8 cellular contexts compared by ENCODE assay signal in genomic region chr12:80083892-80084614, GRCh38. TPM values are rescaled to one million over a fixed set of nuclear protein-coding genes. Genes with fewer than 3 reads are reported as not detected.
DNase-seq lines count a peak whose midpoint lies in the region; ATAC-seq, FAIRE-seq and TF ChIP-seq lines count a peak whose summit lies in the region.
"Not testable (repeated sequence)": the region's sequence is repeated elsewhere in the genome, so short reads cannot be mapped to it uniquely, and the experiment has no call there.

No MANE protein-coding gene starts in this region.

- H4K8ac ChIP-seq in H1 (ENCODE audit: extremely low read depth, insufficient read depth, low read length) = not testable (repeated sequence)

- WGBS in H1 (ENCODE audit: extremely low coverage in 1 of 2, insufficient coverage in 1 of 2, insufficient read length in 1 of 2, insufficient replicate concordance in 2 of 2, low coverage in 1 of 2, low lambda C conversion rate in 2 of 2, missing lambda C conversion rate in 1 of 2), 2 experiments = 50% methylated on average over 9 of the region's 9 CpGs; no CpG with 5 or more reads in 1 of the 2 experiments

- H3K56ac ChIP-seq in H1 (replicated peaks; ENCODE audit: insufficient read length, low read depth, low read length) = not testable (repeated sequence)

- H3K27ac ChIP-seq in KMS-11 = peak overlapping the region; percentile 56
- not testable (repeated sequence) for H3K27ac ChIP-seq in H1 (ENCODE audit: low read depth, low read length)

- not testable (repeated sequence) for H4K5ac ChIP-seq in H1 (ENCODE audit: insufficient read length, low read depth, low read length)

- FAIRE-seq in H1 (lab: Jason Lieb, UNC) = not testable (repeated sequence)

- not testable (repeated sequence) for H2BK15ac ChIP-seq in H1 (ENCODE audit: low read length)

- H2BK12ac ChIP-seq in H1 (ENCODE audit: low read depth, low read length) = 0 out of 2 replicates have a peak overlapping the region, but pooled peaks have one; percentile 87

- H3K18ac ChIP-seq in H1 (ENCODE audit: extremely low read depth, low read length) = not testable (repeated sequence)

- H3K4me3 ChIP-seq in KMS-11 (IDR thresholded peaks at IDR 0.05; ENCODE audit: insufficient read depth, low read depth, low read length); H1 (ENCODE audit: extremely low read depth in 1 of 4, insufficient read depth in 2 of 4, low read depth in 3 of 4, low read length in 4 of 4): not testable (repeated sequence)

- H3K4me1 ChIP-seq in KMS-11 (ENCODE audit: low read depth, poor library complexity, severe bottlenecking) = peaks cover 41% of the 10 kb centered on the region
- not testable (repeated sequence) for H3K4me1 ChIP-seq in H1 (replicated peaks in 1 of 4; ENCODE audit: control insufficient read depth in 3 of 4, insufficient read depth in 4 of 4, low read length in 3 of 4)

- H3K9ac ChIP-seq in KMS-11 = peak overlapping the region; percentile 29; the same call in 1 of the 2 replicates
- H3K9ac ChIP-seq in H1 (replicated peaks in 1 of 4; ENCODE audit: extremely low read depth in 1 of 4, low read depth in 3 of 4, low read length in 3 of 4) = not testable (repeated sequence)

- not testable (repeated sequence) for H3K36me3 ChIP-seq in KMS-11 (ENCODE audit: insufficient read depth); H1 (ENCODE audit: control insufficient read depth in 2 of 4, insufficient read depth in 4 of 4, low read length in 3 of 4)

- H3K27me3 ChIP-seq in KMS-11 (ENCODE audit: insufficient read depth, low read depth); H1 (replicated peaks in 1 of 4; ENCODE audit: control insufficient read depth in 3 of 4, extremely low read depth in 1 of 4, insufficient read depth in 3 of 4, low read length in 3 of 4): not testable (repeated sequence)

- TF ChIP-seq RAD21 in H1 (IDR thresholded peaks at IDR 0.05 in 1 of 2, conservative IDR thresholded peaks at IDR 0.05 in 1 of 2; ENCODE audit: low read depth in 2 of 2, low read length in 2 of 2) = not testable (repeated sequence)

- H3K79me1 ChIP-seq in H1 (ENCODE audit: low read depth, low read length) = not testable (repeated sequence)

- ATAC-seq in GM18907 (IDR thresholded peaks at IDR 0.05; ENCODE audit: unreplicated experiment) (peak; percentile 71), HG02642 (IDR thresholded peaks at IDR 0.05; ENCODE audit: poor library complexity, unreplicated experiment) (peak; percentile 66)
- ATAC-seq in stimulated activated naive CD8-positive, alpha-beta T cell treated with anti-CD3 and anti-CD28 coated beads, Interleukin-15, Interleukin-2, amounts not matched to agents 100 U/mL and 50 U/mL, for 24 hours = peak; percentile 65

- peak overlapping the region; percentile 64 for H2BK120ac ChIP-seq in H1 (replicated peaks; ENCODE audit: low read depth, low read length)

- 0 out of 2 replicates have a peak overlapping the region, but pooled peaks have one; percentile 61 for H2BK20ac ChIP-seq in H1 (ENCODE audit: low read length)

- H3K23ac ChIP-seq in H1 (ENCODE audit: insufficient read length) = not testable (repeated sequence)

- CTCF ChIA-PET in H1 (lab: Charles Lee; ENCODE audit: partially characterized antibody) = interaction anchor here (0.6 kb wide), 2 partner anchors 487 to 514 kb away, joined by 4 to 6 read pairs; no protein-coding TSS in a partner anchor

- not testable (repeated sequence) for H3K79me2 ChIP-seq in KMS-11 (ENCODE audit: insufficient read depth, low read depth); H1 (ENCODE audit: control insufficient read depth in 1 of 2, insufficient read depth in 2 of 2, low read length in 2 of 2)

- not testable (repeated sequence) for H2AK5ac ChIP-seq in H1 (ENCODE audit: low read depth, low read length)

- H3K4me2 ChIP-seq in KMS-11 (peak overlapping the region; percentile 91), H1 (ENCODE audit: insufficient read depth in 1 of 2, low read depth in 2 of 2, low read length in 2 of 2) (0 out of 4 replicates have a peak overlapping the region, but pooled peaks of 1 of the 2 experiments have one; percentile 2)

- TF ChIP-seq EP300 in H1 (IDR thresholded peaks at IDR 0.05; ENCODE audit: borderline replicate concordance in 1 of 2, low read depth in 2 of 2, low read length in 2 of 2) = not testable (repeated sequence)

- not testable (repeated sequence) for H3K4ac ChIP-seq in H1 (replicated peaks; ENCODE audit: insufficient read length, low read depth, low read length)

- H2BK5ac ChIP-seq in H1 (ENCODE audit: low read depth, low read length) = not testable (repeated sequence)

- not testable (repeated sequence) for H3K23me2 ChIP-seq in H1 (ENCODE audit: low read depth, low read length)

- not testable (repeated sequence) for H3K14ac ChIP-seq in H1 (ENCODE audit: insufficient read length)

- peak overlapping the region; percentile 40 for H4K91ac ChIP-seq in H1 (replicated peaks; ENCODE audit: insufficient read length, low read length)

- TF ChIP-seq POLR2A in H1 (IDR thresholded peaks at IDR 0.05; ENCODE audit: control extremely low read depth in 1 of 2, low read depth in 2 of 2, low read length in 2 of 2) = not testable (repeated sequence)

- TF ChIP-seq CTCF in KMS-11 (conservative IDR thresholded peaks at IDR 0.05; ENCODE audit: low read depth, low read length); H1 (IDR thresholded peaks at IDR 0.05; ENCODE audit: control extremely low read depth in 1 of 3, insufficient read depth in 1 of 3, low read depth in 1 of 3, low read length in 3 of 3): not testable (repeated sequence)

- POLR2A ChIA-PET in H1 (lab: Charles Lee; ENCODE audit: partially characterized antibody) = not testable (repeated sequence)

- H2AFZ ChIP-seq in KMS-11 (ENCODE audit: low read depth) (peak overlapping the region; percentile 85), H1 (ENCODE audit: low read length) (peak overlapping the region; percentile 76; the same call in 1 of the 2 replicates)

- not testable (repeated sequence) for H4K20me1 ChIP-seq in KMS-11 (ENCODE audit: insufficient read depth); H1 (replicated peaks in 1 of 2; ENCODE audit: control insufficient read depth in 1 of 2, insufficient read depth in 2 of 2, low read length in 2 of 2)

- peaks cover 0 to 11% of the 10 kb centered on the region in 2 experiments for H3K9me3 ChIP-seq in H1 (ENCODE audit: insufficient read depth in 2 of 2, low read depth in 1 of 2, low read length in 1 of 2)

- DNase-seq in activated CD4-positive, CD25-positive, alpha-beta regulatory T cell treated with anti-CD3 and anti-CD28 coated beads, Interleukin-2, amount 50 U/mL, for 16 hours (ENCODE audit: low read depth, low spot score) = peak; percentile 11
- peak; percentile 44 to 45 for DNase-seq in activated T-cell treated with anti-CD3 and anti-CD28 coated beads, Interleukin-2, amount 50 U/mL, for 48 hours
- DNase-seq in H1 (ENCODE audit: low read depth in 1 of 2, low spot score in 2 of 2) = peak in 1 of 2 experiments; percentile 55
- DNase-seq in stimulated activated CD4-positive, alpha-beta T cell treated with anti-CD3 and anti-CD28 coated beads, Interleukin-15, amount 100 ng/mL, for 48 hours (ENCODE audit: low read depth in 2 of 2) = peak; percentile 3 to 4
- peak; percentile 40 for DNase-seq in stimulated activated naive CD8-positive, alpha-beta T cell treated with anti-CD3 and anti-CD28 coated beads, Interleukin-15, Interleukin-2, amounts not matched to agents 100 U/mL and 50 U/mL, for 24 hours

TF ChIP-seq in H1, 55 proteins besides CTCF, POLR2A, EP300 and RAD21:
- peak; percentile 58; the same call in 1 of the 2 replicates for TF ChIP-seq RBBP5 (IDR thresholded peaks at IDR 0.05; ENCODE audit: borderline replicate concordance, low read depth, low read length)
- TF ChIP-seq SP1 (IDR thresholded peaks at IDR 0.05; ENCODE audit: low read depth, low read length) = 0 out of 2 replicates have a peak, but pooled peaks have one; percentile 36
- TF ChIP-seq ASH2L (IDR thresholded peaks at IDR 0.05; ENCODE audit: low read length) = peak; percentile 65

RNA-seq across cellular contexts. Expression of gene OTOGL, which starts 15.3 kb away (rescaled TPM):
- total RNA-seq in H1 (2021; fragmentation: NEBNext Ultra II Directional; extraction: Animal tissue kit (Norgen Biotek cat#: 25700)) = 0.17 and 0.31 TPM in 2 replicates
- polyA plus RNA-seq in H1 (2011; rRNA removed) = 0.11 and 0.12 TPM in 2 replicates
- polyA plus RNA-seq in H1 (2011; cell fraction: cytosol; rRNA removed) = 0.21 TPM
- 0.39 TPM for polyA plus RNA-seq in H1 (2011; cell fraction: nucleus; rRNA removed)
- polyA plus RNA-seq in H1 (2012, experiment 1 of 2) = 0.05 to 0.41 TPM (median 0.18 TPM) in 4 replicates
- not detected for polyA plus RNA-seq in H1 (2012, experiment 2 of 2)
- polyA plus RNA-seq in H1 (2013, experiment 1 of 2) = 0.14 TPM
- 0.09 TPM for polyA plus RNA-seq in H1 (2013, experiment 2 of 2)
- polyA minus RNA-seq in H1 (2011; rRNA and poly(A)+ RNA removed) = 0.59 and 0.66 TPM in 2 replicates
- 0.29 TPM for polyA minus RNA-seq in H1 (2011; cell fraction: cytosol; rRNA and poly(A)+ RNA removed)
- polyA minus RNA-seq in H1 (2011; cell fraction: nucleus; rRNA and poly(A)+ RNA removed) = 1.1 TPM
